In the genomic region with DNA sequence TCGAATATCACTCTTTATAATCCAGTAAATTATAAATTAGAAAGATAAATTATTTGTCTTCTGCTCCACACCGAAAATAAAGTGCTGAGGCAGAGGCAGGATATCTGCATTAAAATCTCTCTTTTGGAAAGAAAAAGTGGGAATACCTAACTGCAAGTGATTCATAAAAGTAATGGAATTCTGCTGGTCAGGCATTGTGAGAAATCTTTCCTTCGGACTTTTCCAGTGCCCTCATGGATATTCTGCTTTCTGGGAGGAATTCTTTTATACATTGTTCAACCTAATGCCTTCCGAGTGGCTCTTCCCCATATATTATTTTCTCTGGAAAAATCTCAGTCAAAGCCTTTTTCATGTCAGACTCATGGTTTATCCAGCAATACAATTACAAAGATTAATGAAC, we compare ENCODE assay signal across 24 cellular contexts.
"Had no signal": no experiment of that assay in that cellular context is flagged by ENCODE, and none has a peak within 500 bp of the region (broad histone marks: within the 10 kb centered on the region; RNA-seq: fewer than 3 reads in every experiment).

No MANE protein-coding gene starts in this region.

- H3K9me3 ChIP-seq: colonic mucosa, esophagus muscularis mucosa, esophagus squamous epithelium, gastrocnemius medialis, gastroesophageal sphincter had no signal

- H3K4me3 ChIP-seq: colonic mucosa, coronary artery, dorsolateral prefrontal cortex, esophagus muscularis mucosa, esophagus squamous epithelium, gastrocnemius medialis, gastroesophageal sphincter, heart left ventricle, heart right ventricle had no signal

- H3K27ac ChIP-seq: colonic mucosa, coronary artery, dorsolateral prefrontal cortex, epithelial cell of prostate, esophagus muscularis mucosa, esophagus squamous epithelium, foreskin keratinocyte, gastrocnemius medialis, gastroesophageal sphincter, heart left ventricle, heart right ventricle had no signal

- H3K4me1 ChIP-seq: colonic mucosa, esophagus muscularis mucosa, esophagus squamous epithelium, foreskin keratinocyte, gastrocnemius medialis, gastroesophageal sphincter, heart left ventricle, heart right ventricle had no signal

- H3K36me3 ChIP-seq: colonic mucosa, esophagus muscularis mucosa, esophagus squamous epithelium, gastrocnemius medialis, gastroesophageal sphincter, heart left ventricle, heart right ventricle had no signal

- H3K27me3 ChIP-seq: colonic mucosa, dorsolateral prefrontal cortex, esophagus muscularis mucosa, esophagus squamous epithelium, foreskin keratinocyte, gastrocnemius medialis, gastroesophageal sphincter, heart left ventricle, heart right ventricle had no signal

- DNase-seq: colonic mucosa; cortex of kidney; dermis blood vessel endothelial cell; dorsolateral prefrontal cortex; effector CD4-positive, alpha-beta T cell; effector CD8-positive, alpha-beta T cell; effector memory CD4-positive, alpha-beta T cell; effector memory CD8-positive, alpha-beta T cell; endodermal cell; erythroblast; esophagus squamous epithelium; foreskin fibroblast; foreskin keratinocyte; foreskin melanocyte; gastrocnemius medialis; glutamatergic neuron; head of caudate nucleus; heart left ventricle; heart right ventricle had no signal

- ATAC-seq: effector memory CD8-positive, alpha-beta T cell; esophagus mucosa; foreskin keratinocyte; gastrocnemius medialis; gastroesophageal sphincter; heart left ventricle; heart right ventricle had no signal
